In genomic region chr11:129258205-129258604, GRCh38 we compare ENCODE assay signal across 16 cellular contexts.
DNase-seq lines count a peak whose midpoint lies in the region; ATAC-seq and TF ChIP-seq lines count a peak whose summit lies in the region.
"Had no signal": no experiment of that assay in that cellular context is flagged by ENCODE, and none has a peak within 500 bp of the region (broad histone marks: within the 10 kb centered on the region; RNA-seq: fewer than 3 reads in every experiment).

No MANE protein-coding gene starts in this region.

- H3F3A ChIP-seq in neural progenitor cell (ENCODE audit: low read depth) = peaks cover 23% of the 10 kb centered on the region

- in situ Hi-C loops in Panc1 (cut with HindIII; ENCODE audit: low pct_unique_long_range_greater_than_20kb, low sequenced_read_pairs) = no loop called here

- WGBS in endodermal cell (ENCODE audit: insufficient coverage in 1 of 2, insufficient read length in 1 of 2), 2 experiments = 69 to 71% methylated on average over 5 of the region's 5 CpGs

- H3K27me3 Mint-ChIP-seq in Caco-2 (ENCODE audit: insufficient read depth, unreplicated experiment) (no peaks in the 10 kb centered on the region), endodermal cell (ENCODE audit: insufficient read depth) (no peaks in the 10 kb centered on the region), neural progenitor cell (ENCODE audit: insufficient read depth, low read depth) (no peaks in the 10 kb centered on the region)
- H3K27me3 Mint-ChIP-seq in activated T-helper 1 cell treated with anti-CD3 and anti-CD28 coated beads, Interleukin-12 subunit alpha, Interleukin-12 subunit beta, Interleukin-2, Interleukin-4 antibody, amounts not matched to agents 30 ng/mL and 10 ng/mL and 1 ng/mL, durations not matched to agents 14 hours and 24 hours and 36 hours (ENCODE audit: insufficient read depth) = no peaks in the 10 kb centered on the region

- no peaks in the 10 kb centered on the region for H3K9me3 Mint-ChIP-seq in Caco-2 (ENCODE audit: unreplicated experiment)
- no peaks in the 10 kb centered on the region for H3K9me3 Mint-ChIP-seq in endodermal cell
- peaks cover 3% of the 10 kb centered on the region for H3K9me3 Mint-ChIP-seq in neural progenitor cell
- no peaks in the 10 kb centered on the region for H3K9me3 Mint-ChIP-seq in activated T-helper 1 cell treated with anti-CD3 and anti-CD28 coated beads, Interleukin-12 subunit alpha, Interleukin-12 subunit beta, Interleukin-2, Interleukin-4 antibody, amounts not matched to agents 30 ng/mL and 10 ng/mL and 1 ng/mL, durations not matched to agents 14 hours and 24 hours and 36 hours
- H3K9me3 Mint-ChIP-seq: CD4-positive, alpha-beta memory T cell had no signal

- H3K9me3 ChIP-seq in Caco-2 = no peaks in the 10 kb centered on the region
- no peaks in the 10 kb centered on the region for H3K9me3 ChIP-seq in Panc1 (ENCODE audit: control insufficient read depth, insufficient read depth, low read depth, low read length)
- H3K9me3 ChIP-seq in endodermal cell (ENCODE audit: control insufficient read depth, low read length) = no peaks in the 10 kb centered on the region
- no peaks in the 10 kb centered on the region for H3K9me3 ChIP-seq in neural progenitor cell (ENCODE audit: low read depth)
- no peaks in the 10 kb centered on the region for H3K9me3 ChIP-seq in left lung

- no peaks in the 10 kb centered on the region for H3K36me3 ChIP-seq in Caco-2 (ENCODE audit: control insufficient read depth, insufficient read depth, low read length)
- H3K36me3 ChIP-seq in Panc1 (ENCODE audit: control insufficient read depth, insufficient read depth, low read length) = no peaks in the 10 kb centered on the region
- peaks cover 4% of the 10 kb centered on the region for H3K36me3 ChIP-seq in endodermal cell (ENCODE audit: control insufficient read depth, insufficient read depth, low read length)
- no peaks in the 10 kb centered on the region for H3K36me3 ChIP-seq in neural progenitor cell
- H3K36me3 ChIP-seq in left lung = no peaks in the 10 kb centered on the region
- H3K36me3 ChIP-seq: BLaER1 had no signal

- ATAC-seq in Panc1 (no peak), left lung (no peak)

- H3K4me2 ChIP-seq in neural progenitor cell = no peak overlapping the region
- H3K4me2 ChIP-seq: BLaER1 had no signal

- BruUV-seq in Caco-2 (replicated peaks; lab: Mats Ljungman, UMichigan) = no TSS peak
- no TSS peak for BruUV-seq in Panc1 (replicated peaks; lab: Mats Ljungman, UMichigan)

- H3K27me3 ChIP-seq in Caco-2 (replicated peaks; ENCODE audit: control insufficient read depth, insufficient read depth, low read length) (no peaks in the 10 kb centered on the region), Panc1 (ENCODE audit: control insufficient read depth, insufficient read depth, low read length) (no peaks in the 10 kb centered on the region), endodermal cell (ENCODE audit: control insufficient read depth, insufficient read depth, low read length, poor library complexity, severe bottlenecking) (no peaks in the 10 kb centered on the region), neural progenitor cell (no peaks in the 10 kb centered on the region), left lung (no peaks in the 10 kb centered on the region)
- H3K27me3 ChIP-seq: BLaER1 had no signal

- H3K36me3 Mint-ChIP-seq in Caco-2 (ENCODE audit: insufficient read depth, unreplicated experiment) (no peaks in the 10 kb centered on the region), endodermal cell (ENCODE audit: low read depth) (peaks cover 3% of the 10 kb centered on the region), neural progenitor cell (peaks cover 18% of the 10 kb centered on the region)
- no peaks in the 10 kb centered on the region for H3K36me3 Mint-ChIP-seq in activated T-helper 1 cell treated with anti-CD3 and anti-CD28 coated beads, Interleukin-12 subunit alpha, Interleukin-12 subunit beta, Interleukin-2, Interleukin-4 antibody, amounts not matched to agents 30 ng/mL and 10 ng/mL and 1 ng/mL, durations not matched to agents 14 hours and 24 hours and 36 hours (ENCODE audit: low read depth)
- H3K36me3 Mint-ChIP-seq: CD4-positive, alpha-beta memory T cell had no signal

- DNase-seq in Caco-2 (no peak), Panc1 (ENCODE audit: low read depth, low spot score) (no peak), endodermal cell (no peak), neural progenitor cell (ENCODE audit: low spot score) (peak; percentile 15), left lung (no peak), NCI-H510A (lab: John Stamatoyannopoulos, UW) (no peak)
- no peak for DNase-seq in activated T-helper 1 cell treated with anti-CD3 and anti-CD28 coated beads, Interleukin-12 subunit alpha, Interleukin-12 subunit beta, Interleukin-2, Interleukin-4 antibody, amounts not matched to agents 30 ng/mL and 10 ng/mL and 1 ng/mL, durations not matched to agents 14 hours and 24 hours and 36 hours (ENCODE audit: low spot score)
- DNase-seq in stimulated activated CD8-positive, alpha-beta memory T cell treated with anti-CD3 and anti-CD28 coated beads, Interleukin-4, amount 100 ng/mL, for 48 hours = no peak
- DNase-seq: 8988T; CD4-positive, alpha-beta memory T cell; DMS 273 treated with DMSO at 0.1 percent for 48 hours; DMS79; GDM1; HCEC 1CT had no signal

- H3K4me1 Mint-ChIP-seq in Caco-2 (ENCODE audit: low read depth, unreplicated experiment) = peaks cover 58% of the 10 kb centered on the region
- peaks cover 70% of the 10 kb centered on the region for H3K4me1 Mint-ChIP-seq in endodermal cell
- peaks cover 56% of the 10 kb centered on the region for H3K4me1 Mint-ChIP-seq in neural progenitor cell
- no peaks in the 10 kb centered on the region for H3K4me1 Mint-ChIP-seq in activated T-helper 1 cell treated with anti-CD3 and anti-CD28 coated beads, Interleukin-12 subunit alpha, Interleukin-12 subunit beta, Interleukin-2, Interleukin-4 antibody, amounts not matched to agents 30 ng/mL and 10 ng/mL and 1 ng/mL, durations not matched to agents 14 hours and 24 hours and 36 hours (ENCODE audit: low read depth)
- H3K4me1 Mint-ChIP-seq: CD4-positive, alpha-beta memory T cell had no signal

- peak overlapping the region; percentile 11 for H3K27ac Mint-ChIP-seq in Caco-2 (ENCODE audit: unreplicated experiment)
- H3K27ac Mint-ChIP-seq in endodermal cell = peak overlapping the region; percentile 37
- peak overlapping the region; percentile 76 for H3K27ac Mint-ChIP-seq in neural progenitor cell
- H3K27ac Mint-ChIP-seq in activated T-helper 1 cell treated with anti-CD3 and anti-CD28 coated beads, Interleukin-12 subunit alpha, Interleukin-12 subunit beta, Interleukin-2, Interleukin-4 antibody, amounts not matched to agents 30 ng/mL and 10 ng/mL and 1 ng/mL, durations not matched to agents 14 hours and 24 hours and 36 hours = no peak overlapping the region
- H3K27ac Mint-ChIP-seq: CD14-positive monocyte; CD4-positive, alpha-beta memory T cell had no signal

- H3K4me3 Mint-ChIP-seq in Caco-2 (ENCODE audit: unreplicated experiment) (no peak overlapping the region), endodermal cell (no peak overlapping the region), neural progenitor cell (no peak overlapping the region)
- H3K4me3 Mint-ChIP-seq in activated T-helper 1 cell treated with anti-CD3 and anti-CD28 coated beads, Interleukin-12 subunit alpha, Interleukin-12 subunit beta, Interleukin-2, Interleukin-4 antibody, amounts not matched to agents 30 ng/mL and 10 ng/mL and 1 ng/mL, durations not matched to agents 14 hours and 24 hours and 36 hours = no peak overlapping the region
- H3K4me3 Mint-ChIP-seq: CD14-positive monocyte; CD4-positive, alpha-beta memory T cell had no signal

- H3K4me3 ChIP-seq in Caco-2 (ENCODE audit: low read depth, low read length) (no peak overlapping the region), Panc1 (ENCODE audit: low read depth in 2 of 2, low read length in 2 of 2) (no peak overlapping the region), endodermal cell (ENCODE audit: low read length) (no peak overlapping the region), neural progenitor cell (no peak overlapping the region), left lung (no peak overlapping the region)
- H3K4me3 ChIP-seq: BLaER1 had no signal

- H3K27ac ChIP-seq in Panc1 (ENCODE audit: low read length) (peak overlapping the region; percentile 8; the same call in 1 of the 2 replicates), endodermal cell (ENCODE audit: low read depth, low read length) (no peak overlapping the region), neural progenitor cell (peak overlapping the region; percentile 76), left lung (no peak overlapping the region)
- H3K27ac ChIP-seq: BLaER1 had no signal

- TF ChIP-seq CTCF in Caco-2 (IDR thresholded peaks at IDR 0.05; ENCODE audit: insufficient read depth in 1 of 2, low read depth in 1 of 2, low read length in 1 of 2, severe bottlenecking in 1 of 2, unreplicated experiment in 1 of 2) (no peak), Panc1 (IDR thresholded peaks at IDR 0.05) (no peak), endodermal cell (conservative IDR thresholded peaks at IDR 0.05) (no peak), neural progenitor cell (IDR thresholded peaks at IDR 0.05) (no peak), left lung (IDR thresholded peaks at IDR 0.05) (no peak)

- H3K4me1 ChIP-seq in Caco-2 (peaks cover 36% of the 10 kb centered on the region), Panc1 (ENCODE audit: control insufficient read depth, insufficient read depth, low read length) (peaks cover 27% of the 10 kb centered on the region), endodermal cell (ENCODE audit: control insufficient read depth, insufficient read depth, low read length) (peaks cover 10% of the 10 kb centered on the region), neural progenitor cell (peaks cover 55% of the 10 kb centered on the region), left lung (no peaks in the 10 kb centered on the region)

- CTCF ChIA-PET in Caco-2 (lab: Charles Lee) = no interaction called here
- CTCF ChIA-PET in Panc1 (lab: Charles Lee) = no interaction called here

- peaks cover 52% of the 10 kb centered on the region for H4K20me1 ChIP-seq in neural progenitor cell (ENCODE audit: low read depth)
- H4K20me1 ChIP-seq: BLaER1 had no signal

- H2AFZ ChIP-seq in neural progenitor cell (replicated peaks) = no peak overlapping the region

- POLR2A ChIA-PET in Caco-2 (lab: Charles Lee) = no interaction called here
- POLR2A ChIA-PET in Panc1 (lab: Charles Lee) = interaction anchor here (0.6 kb wide), 1 partner anchor 761 kb away, joined by 3 read pairs; no protein-coding TSS in a partner anchor

- intact Hi-C loops in Caco-2 (cut with micrococcal nuclease; ENCODE audit: unreplicated experiment) (no loop called here), Panc1 (cut with micrococcal nuclease; ENCODE audit: unreplicated experiment) (no loop called here), left lung (cut with DNase I) (no loop called here)
- intact Hi-C loops in activated T-helper 1 cell treated with anti-CD3 and anti-CD28 coated beads, Interleukin-12 subunit alpha, Interleukin-12 subunit beta, Interleukin-2, Interleukin-4 antibody, amounts not matched to agents 30 ng/mL and 10 ng/mL and 1 ng/mL, durations not matched to agents 14 hours and 24 hours and 36 hours (cut with micrococcal nuclease) = no loop called here

- H3K9ac ChIP-seq in endodermal cell (ENCODE audit: extremely low read depth, low read length, poor library complexity, severe bottlenecking) (no peak overlapping the region), neural progenitor cell (no peak overlapping the region)
- H3K9ac ChIP-seq: BLaER1 had no signal

- H3K79me2 ChIP-seq in neural progenitor cell (ENCODE audit: low read depth) = peaks cover 86% of the 10 kb centered on the region

Comparison
In these comparisons a context has a peak if more than half of its experiments do, and no peak if none do; other contexts are left out.
1. H3K27ac ChIP-seq: peak in Panc1 (single experiment) and neural progenitor cell (single experiment); none in endodermal cell (single experiment) and left lung (0 of 2).